Comparison of ENCODE assay signal across 18 cellular contexts in the genomic region with DNA sequence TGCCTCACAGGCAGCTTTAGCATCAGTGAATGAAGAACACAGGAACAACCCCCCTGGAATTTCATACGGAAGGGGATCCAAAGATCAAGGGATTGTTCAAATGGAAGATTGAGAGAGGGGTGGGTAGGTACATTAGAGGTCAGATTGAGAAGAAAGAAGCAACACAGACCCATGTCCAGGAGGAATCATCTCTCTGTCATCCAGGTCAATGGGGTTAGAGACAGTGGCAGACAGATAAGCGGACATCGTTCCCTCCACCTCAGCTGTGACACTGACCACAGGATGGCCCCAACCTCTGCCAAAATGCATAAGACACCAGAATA. TPM values are rescaled to one million over a fixed set of nuclear protein-coding genes. Genes with fewer than 3 reads are reported as not detected.
DNase-seq lines count a peak whose midpoint lies in the region; ATAC-seq, FAIRE-seq and TF ChIP-seq lines count a peak whose summit lies in the region.
"Had no signal": no experiment of that assay in that cellular context is flagged by ENCODE, and none has a peak within 500 bp of the region (broad histone marks: within the 10 kb centered on the region; RNA-seq: fewer than 3 reads in every experiment).

No MANE protein-coding gene starts in this region.

- H3K4me3 Mint-ChIP-seq in activated CD4-positive, alpha-beta T cell treated with anti-CD3 and anti-CD28 coated beads, Interleukin-2, amount 10 ng/mL, durations not matched to agents 24 days and 14 days = peak overlapping the region; percentile 69
- H3K4me3 Mint-ChIP-seq: CD8-positive, alpha-beta T cell had no signal

- H2AFZ ChIP-seq in HCT116 (ENCODE audit: low read depth, low read length, poor library complexity, severe bottlenecking) (no peak overlapping the region), K562 (ENCODE audit: low read depth, low read length) (no peak overlapping the region), neural cell (ENCODE audit: low read depth, low read length) (no peak overlapping the region)
- H2AFZ ChIP-seq: hepatocyte had no signal

- in situ Hi-C loops in K562 (cut with MboI) = no loop called here

- H4K20me1 ChIP-seq in HCT116 (ENCODE audit: insufficient read depth) (no peaks in the 10 kb centered on the region), K562 (replicated peaks; ENCODE audit: control insufficient read depth, insufficient read depth, low read length) (peaks cover 16% of the 10 kb centered on the region), neural cell (ENCODE audit: insufficient read depth) (no peaks in the 10 kb centered on the region)

- DNase-seq in activated CD4-positive, alpha-beta T cell treated with anti-CD3 and anti-CD28 coated beads, Interleukin-2, amount 10 ng/mL, durations not matched to agents 24 days and 14 days = no peak
- no peak for DNase-seq in activated CD4-positive, alpha-beta T cell treated with anti-CD3 and anti-CD28 coated beads, Interleukin-2, amount 50 U/mL, for 48 hours
- DNase-seq in HCT116 (ENCODE audit: low read depth, low spot score) (no peak), K562 (ENCODE audit: extremely low read depth in 1 of 4, low spot score in 3 of 4) (no peak), inferior parietal cortex (ENCODE audit: extremely low spot score) (no peak), C1 segment of cervical spinal cord (lab: John Stamatoyannopoulos, UW) (no peak)
- no peak for DNase-seq in stimulated activated CD4-positive, alpha-beta T cell treated with anti-CD3 and anti-CD28 coated beads, Interleukin-12 subunit alpha, Interleukin-12 subunit beta, amount 100 ng/mL, for 4 hours
- DNase-seq: NCI-H187 treated with DMSO at 0.1 percent for 48 hours, NCI-H526 treated with DMSO at 0.1 percent for 48 hours, SIG-M5 had no signal

- H3K9me3 Mint-ChIP-seq in activated CD4-positive, alpha-beta T cell treated with anti-CD3 and anti-CD28 coated beads, Interleukin-2, amount 10 ng/mL, durations not matched to agents 24 days and 14 days = peaks cover 6% of the 10 kb centered on the region

- H3K4me3 ChIP-seq in HCT116 (replicated peaks in 1 of 2; ENCODE audit: low read depth in 1 of 2, low read length in 2 of 2) (no peak overlapping the region), K562 (no peak overlapping the region), neural cell (ENCODE audit: low read length) (peak overlapping the region; percentile 94)
- H3K4me3 ChIP-seq: hepatocyte, tibial nerve had no signal

- H3K4me1 ChIP-seq in HCT116 (ENCODE audit: control insufficient read depth in 1 of 2, insufficient read depth in 2 of 2, low read length in 2 of 2) = peaks cover 12 to 17% of the 10 kb centered on the region in 2 experiments
- peaks cover 2 to 8% of the 10 kb centered on the region in 2 experiments; a peak in 2 of 5 replicates for H3K4me1 ChIP-seq in K562 (replicated peaks in 1 of 2; ENCODE audit: control insufficient read depth in 2 of 2, insufficient read depth in 2 of 2, low read length in 2 of 2)

- H3K36me3 ChIP-seq in HCT116 (ENCODE audit: control insufficient read depth in 1 of 2, insufficient read depth in 2 of 2, low read length in 2 of 2) (no peaks in the 10 kb centered on the region), K562 (ENCODE audit: control insufficient read depth, insufficient read depth, low read length) (no peaks in the 10 kb centered on the region), neural cell (ENCODE audit: insufficient read depth, low read length) (no peaks in the 10 kb centered on the region)
- H3K36me3 ChIP-seq: gastrocnemius medialis, tibial nerve had no signal

- FAIRE-seq in K562 (lab: Jason Lieb, UNC) = no peak
- FAIRE-seq: A204.1, GM12891, RCC 7860 had no signal

- TF ChIP-seq POLR2A in HCT116 (IDR thresholded peaks at IDR 0.05; ENCODE audit: borderline replicate concordance, extremely low read depth, insufficient read depth, insufficient read length) (no peak), K562 (conservative IDR thresholded peaks at IDR 0.05) (no peak)

- peaks cover 43% of the 10 kb centered on the region for H3K27me3 ChIP-seq in HCT116 (ENCODE audit: insufficient read depth, low read length)
- H3K27me3 ChIP-seq in K562 (ENCODE audit: control insufficient read depth in 2 of 2, insufficient read depth in 2 of 2, low read length in 2 of 2) = peaks cover under 1 to 10% of the 10 kb centered on the region in 2 experiments; a peak in 3 of 5 replicates
- H3K27me3 ChIP-seq in neural cell (ENCODE audit: insufficient read depth, low read depth, low read length) = peaks cover 41% of the 10 kb centered on the region

- no peak for TF ChIP-seq CTCF in HCT116 (IDR thresholded peaks at IDR 0.05 in 2 of 3, conservative IDR thresholded peaks at IDR 0.05 in 1 of 3; ENCODE audit: borderline replicate concordance in 1 of 3, insufficient read depth in 1 of 3, low read depth in 2 of 3, low read length in 2 of 3)
- no peak for TF ChIP-seq CTCF in K562 (IDR thresholded peaks at IDR 0.05 in 2 of 3, conservative IDR thresholded peaks at IDR 0.05 in 1 of 3; ENCODE audit: insufficient read depth in 2 of 3, low read depth in 1 of 3, low read length in 3 of 3)
- TF ChIP-seq CTCF in neural cell (IDR thresholded peaks at IDR 0.05; ENCODE audit: poor library complexity, severe bottlenecking) = no peak

- no peak for TF ChIP-seq RAD21 in HCT116 (IDR thresholded peaks at IDR 0.05; ENCODE audit: low read depth)
- TF ChIP-seq RAD21 in K562 (CRISPR knock-in tag; conservative IDR thresholded peaks at IDR 0.05 in 1 of 2, IDR thresholded peaks at IDR 0.05 in 1 of 2) = no peak
- TF ChIP-seq RAD21 in neural cell (conservative IDR thresholded peaks at IDR 0.05) = no peak

- POLR2A ChIA-PET in HCT116 (lab: Charles Lee) = no interaction called here
- POLR2A ChIA-PET in K562 (lab: Yijun Ruan, JAX) = interaction anchor here (0.5 kb wide), 1 partner anchor 260 kb away, joined by 3 read pairs; no protein-coding TSS in a partner anchor

- RAD21 ChIA-PET in HCT116 (lab: Charles Lee; ENCODE audit: low non-redundant PET in 1 of 2, low total read pairs in 2 of 2, uncharacterized antibody in 2 of 2, unreplicated experiment in 2 of 2) = no interaction called here

- H3K27ac ChIP-seq in HCT116 (ENCODE audit: low read depth, low read length) = no peak overlapping the region
- H3K27ac ChIP-seq in K562 (ENCODE audit: extremely low read depth, low read depth, low read length) = no peak overlapping the region
- peak overlapping the region; percentile 34 for H3K27ac ChIP-seq in neural cell (ENCODE audit: low read length)
- H3K27ac ChIP-seq: hepatocyte, tibial nerve had no signal

- H3K79me2 ChIP-seq in HCT116 (ENCODE audit: insufficient read depth, low read length) (no peaks in the 10 kb centered on the region), K562 (ENCODE audit: control insufficient read depth, insufficient read depth, low read length) (no peaks in the 10 kb centered on the region), neural cell (replicated peaks; ENCODE audit: insufficient read depth, low read length) (peaks cover 3% of the 10 kb centered on the region)
- H3K79me2 ChIP-seq: hepatocyte had no signal

- TF ChIP-seq EP300 in K562 (IDR thresholded peaks at IDR 0.05; ENCODE audit: low read length) = no peak
- no peak for TF ChIP-seq EP300 in neural cell (conservative IDR thresholded peaks at IDR 0.05; ENCODE audit: poor library complexity, severe bottlenecking)

- CTCF ChIA-PET in HCT116 (lab: Charles Lee) (interaction anchor here (1.2 to 1.9 kb wide), 4 partner anchors 10 to 259 kb away, joined by 3 to 15 read pairs (median 4); a partner anchor contains a TSS), K562 (lab: Yijun Ruan, JAX; ENCODE audit: low intra/inter-chr PET ratio) (interaction anchor here (0.6 to 2.2 kb wide), 4 partner anchors 10 to 413 kb away, joined by 3 to 12 read pairs (median 4); no protein-coding TSS in a partner anchor)

- no peaks in the 10 kb centered on the region for H3K36me3 Mint-ChIP-seq in activated CD4-positive, alpha-beta T cell treated with anti-CD3 and anti-CD28 coated beads, Interleukin-2, amount 10 ng/mL, durations not matched to agents 24 days and 14 days (ENCODE audit: low read depth)
- H3K36me3 Mint-ChIP-seq: CD8-positive, alpha-beta T cell had no signal

- H3K27me3 Mint-ChIP-seq in activated CD4-positive, alpha-beta T cell treated with anti-CD3 and anti-CD28 coated beads, Interleukin-2, amount 10 ng/mL, durations not matched to agents 24 days and 14 days = peaks cover 22% of the 10 kb centered on the region

- BruUV-seq in HCT116 (replicated peaks; lab: Mats Ljungman, UMichigan) (no TSS peak), K562 (replicated peaks; lab: Mats Ljungman, UMichigan) (no TSS peak)

- H3K4me2 ChIP-seq in HCT116 (ENCODE audit: low read length) (0 out of 2 replicates have a peak overlapping the region, but pooled peaks have one; percentile 70), K562 (ENCODE audit: insufficient read depth, low read length) (no peak overlapping the region), neural cell (ENCODE audit: low read length) (peak overlapping the region; percentile 2)
- H3K4me2 ChIP-seq: hepatocyte had no signal

- no peak overlapping the region for H3K9ac ChIP-seq in HCT116 (ENCODE audit: low read length)
- no peak overlapping the region for H3K9ac ChIP-seq in K562 (ENCODE audit: insufficient read depth in 1 of 2, low read depth in 2 of 2, low read length in 2 of 2)
- peak overlapping the region; percentile 97 for H3K9ac ChIP-seq in neural cell (ENCODE audit: low read length)

- H3K27ac Mint-ChIP-seq in activated CD4-positive, alpha-beta T cell treated with anti-CD3 and anti-CD28 coated beads, Interleukin-2, amount 10 ng/mL, durations not matched to agents 24 days and 14 days = peak overlapping the region; percentile 38
- H3K27ac Mint-ChIP-seq: CD8-positive, alpha-beta T cell had no signal

- H3F3A ChIP-seq in neural cell (ENCODE audit: insufficient read depth, low read length, poor library complexity, severe bottlenecking) = no peaks in the 10 kb centered on the region

- H3K9me2 ChIP-seq in HCT116 (ENCODE audit: insufficient read depth) (no peaks in the 10 kb centered on the region), neural cell (ENCODE audit: insufficient read depth, low read length) (no peaks in the 10 kb centered on the region)

- H3K9me3 ChIP-seq in HCT116 (ENCODE audit: control insufficient read depth in 1 of 2, insufficient read depth in 1 of 2, low read depth in 1 of 2, low read length in 2 of 2) (no peaks in the 10 kb centered on the region), K562 (replicated peaks; ENCODE audit: control insufficient read depth, insufficient read depth, low read depth, low read length) (no peaks in the 10 kb centered on the region), neural cell (ENCODE audit: low read length) (no peaks in the 10 kb centered on the region)
- H3K9me3 ChIP-seq: gastrocnemius medialis, tibial nerve had no signal

- intact Hi-C loops in activated CD4-positive, alpha-beta T cell treated with anti-CD3 and anti-CD28 coated beads, Interleukin-2, amount 10 ng/mL, durations not matched to agents 24 days and 14 days (cut with micrococcal nuclease) = no loop called here
- intact Hi-C loops in HCT116 (cut with micrococcal nuclease) (no loop called here), K562 (cut with micrococcal nuclease) (no loop called here)

- peaks cover 32% of the 10 kb centered on the region for H3K4me1 Mint-ChIP-seq in activated CD4-positive, alpha-beta T cell treated with anti-CD3 and anti-CD28 coated beads, Interleukin-2, amount 10 ng/mL, durations not matched to agents 24 days and 14 days

- no peak for ATAC-seq in HCT116
- no peak for ATAC-seq in K562
- ATAC-seq: CD8-positive, alpha-beta T cell had no signal

- peaks cover 6% of the 10 kb centered on the region for H3K9me1 ChIP-seq in K562 (ENCODE audit: control insufficient read depth, insufficient read depth, low read length)

- 47% methylated on average over 3 of the region's 3 CpGs for WGBS in K562 (ENCODE audit: insufficient coverage, low coverage, missing lambda C conversion rate)

RNA-seq across cellular contexts. Expression of a gene that starts 1.9 kb away (rescaled TPM):
- 0.09 TPM in 1 of 2 replicates, not detected in the other for total RNA-seq in activated CD4-positive, alpha-beta T cell treated with anti-CD3 and anti-CD28 coated beads, Interleukin-2, amount 10 ng/mL, durations not matched to agents 24 days and 14 days
- total RNA-seq in HCT116 (2021; ENCODE audit: unreplicated experiment) = not detected
- polyA plus RNA-seq in HCT116 (2012) = not detected in 2 replicates
- total RNA-seq in K562 (2011; cell fraction: chromatin; rRNA removed; ENCODE audit: low replicate concordance) = not detected in 2 replicates
- not detected in 2 replicates for total RNA-seq in K562 (2011; cell fraction: nucleolus; rRNA removed)
- total RNA-seq in K562 (2011; cell fraction: nucleoplasm; rRNA removed) = not detected in 2 replicates
- not detected in 2 replicates for total RNA-seq in K562 (2014; rRNA removed)
- not detected in 2 replicates for total RNA-seq in K562 (2014; rRNA removed; fragmentation: Illumina TruSeq; extraction: Trizol)
- not detected in 2 replicates for total RNA-seq in K562 (2015; rRNA removed; fragmentation: Illumina TruSeq; extraction: Trizol)
- not detected in 2 replicates for total RNA-seq in K562 (2021)
- polyA plus RNA-seq in K562 (2011; rRNA removed) = not detected in 2 replicates
- polyA plus RNA-seq in K562 (2011; cell fraction: cytosol; rRNA removed) = 0.01 TPM in 1 of 2 replicates, not detected in the other
- not detected in 2 replicates for polyA plus RNA-seq in K562 (2011; cell fraction: nucleus; rRNA removed)
- polyA plus RNA-seq in K562 (2012) = not detected in 2 replicates
- not detected in 2 replicates for polyA plus RNA-seq in K562 (2014; fragmentation: Illumina TruSeq; extraction: Trizol)
- polyA plus RNA-seq in K562 (2014; fragmentation: Nextera tagmentation; extraction: Ambion mirVana) = not detected
- not detected in 2 replicates for polyA plus RNA-seq in K562 (2014; rRNA removed)
- not detected in 2 replicates for polyA minus RNA-seq in K562 (2011; rRNA and poly(A)+ RNA removed)
- not detected in 2 replicates for polyA minus RNA-seq in K562 (2011; cell fraction: cytosol; rRNA and poly(A)+ RNA removed)
- polyA minus RNA-seq in K562 (2011; cell fraction: nucleus; rRNA and poly(A)+ RNA removed) = not detected in 2 replicates
- 6.7 and 10.6 TPM in 2 replicates for polyA plus RNA-seq in neural cell
- 13.4 and 21.9 TPM in 2 replicates for polyA minus RNA-seq in neural cell
- total RNA-seq: CD8-positive, alpha-beta T cell; gastrocnemius medialis; hepatocyte had no signal

RNA-seq across cellular contexts. Expression of a gene that starts 19.7 kb away (rescaled TPM):
- total RNA-seq in activated CD4-positive, alpha-beta T cell treated with anti-CD3 and anti-CD28 coated beads, Interleukin-2, amount 10 ng/mL, durations not matched to agents 24 days and 14 days = 102 TPM in 2 replicates
- total RNA-seq in HCT116 (2021; ENCODE audit: unreplicated experiment) (126 TPM), K562 (2014; rRNA removed) (135 and 148 TPM in 2 replicates), K562 (2014; rRNA removed; fragmentation: Illumina TruSeq; extraction: Trizol) (75.0 and 81.4 TPM in 2 replicates), K562 (2015; rRNA removed; fragmentation: Illumina TruSeq; extraction: Trizol) (88.3 and 91.2 TPM in 2 replicates), K562 (2021) (133 and 148 TPM in 2 replicates)
- 95.0 and 134 TPM in 2 replicates for polyA plus RNA-seq in HCT116 (2012)
- 9.4 and 12.2 TPM in 2 replicates for total RNA-seq in K562 (2011; cell fraction: chromatin; rRNA removed; ENCODE audit: low replicate concordance)
- 16.2 and 19.7 TPM in 2 replicates for total RNA-seq in K562 (2011; cell fraction: nucleolus; rRNA removed)
- 14.8 and 21.9 TPM in 2 replicates for total RNA-seq in K562 (2011; cell fraction: nucleoplasm; rRNA removed)
- polyA plus RNA-seq in K562 (2011; rRNA removed) (97.6 and 100 TPM in 2 replicates), K562 (2014; fragmentation: Illumina TruSeq; extraction: Trizol) (91.9 and 103 TPM in 2 replicates), K562 (2014; fragmentation: Nextera tagmentation; extraction: Ambion mirVana) (10 to 100 TPM; 33.0 to 43.5 TPM), K562 (2014; rRNA removed) (173 and 208 TPM in 2 replicates), neural cell (50.9 and 54.3 TPM in 2 replicates)
- 83.4 and 86.1 TPM in 2 replicates for polyA plus RNA-seq in K562 (2011; cell fraction: cytosol; rRNA removed)
- polyA plus RNA-seq in K562 (2011; cell fraction: nucleus; rRNA removed) = 50.6 and 52.0 TPM in 2 replicates
- polyA plus RNA-seq in K562 (2012) = 95.1 and 124 TPM in 2 replicates
- polyA minus RNA-seq in K562 (2011; rRNA and poly(A)+ RNA removed) = 34.7 and 39.4 TPM in 2 replicates
- polyA minus RNA-seq in K562 (2011; cell fraction: cytosol; rRNA and poly(A)+ RNA removed) = 22.9 and 23.3 TPM in 2 replicates
- polyA minus RNA-seq in K562 (2011; cell fraction: nucleus; rRNA and poly(A)+ RNA removed) = 3.2 and 6.6 TPM in 2 replicates
- 13.1 and 15.2 TPM in 2 replicates for polyA minus RNA-seq in neural cell

RNA-seq across cellular contexts. Expression of a gene that starts 47.4 kb away (rescaled TPM):
- 17.4 and 18.9 TPM in 2 replicates for total RNA-seq in activated CD4-positive, alpha-beta T cell treated with anti-CD3 and anti-CD28 coated beads, Interleukin-2, amount 10 ng/mL, durations not matched to agents 24 days and 14 days
- total RNA-seq in HCT116 (2021; ENCODE audit: unreplicated experiment) = 39.7 TPM
- polyA plus RNA-seq in HCT116 (2012) = 24.1 and 26.8 TPM in 2 replicates
- total RNA-seq in K562 (2011; cell fraction: chromatin; rRNA removed; ENCODE audit: low replicate concordance) = 80.0 and 218 TPM in 2 replicates
- 123 and 132 TPM in 2 replicates for total RNA-seq in K562 (2011; cell fraction: nucleolus; rRNA removed)
- total RNA-seq in K562 (2011; cell fraction: nucleoplasm; rRNA removed) = 120 and 128 TPM in 2 replicates
- 13.3 and 22.5 TPM in 2 replicates for total RNA-seq in K562 (2014; rRNA removed)
- total RNA-seq in K562 (2014; rRNA removed; fragmentation: Illumina TruSeq; extraction: Trizol) = 6.2 and 8.8 TPM in 2 replicates
- 14.2 and 16.1 TPM in 2 replicates for total RNA-seq in K562 (2015; rRNA removed; fragmentation: Illumina TruSeq; extraction: Trizol)
- total RNA-seq in K562 (2021) = 48.6 and 50.5 TPM in 2 replicates
- 22.0 and 35.8 TPM in 2 replicates for polyA plus RNA-seq in K562 (2011; rRNA removed)
- 24.0 and 39.3 TPM in 2 replicates for polyA plus RNA-seq in K562 (2011; cell fraction: cytosol; rRNA removed)
- 152 and 232 TPM in 2 replicates for polyA plus RNA-seq in K562 (2011; cell fraction: nucleus; rRNA removed)
- polyA plus RNA-seq in K562 (2012) = 32.6 and 39.1 TPM in 2 replicates
- polyA plus RNA-seq in K562 (2014; fragmentation: Illumina TruSeq; extraction: Trizol) = 43.1 and 47.4 TPM in 2 replicates
- 1 to 10 TPM; 2.4 to 2.5 TPM for polyA plus RNA-seq in K562 (2014; fragmentation: Nextera tagmentation; extraction: Ambion mirVana)
- 39.3 and 48.7 TPM in 2 replicates for polyA plus RNA-seq in K562 (2014; rRNA removed)
- 7.0 and 7.7 TPM in 2 replicates for polyA minus RNA-seq in K562 (2011; rRNA and poly(A)+ RNA removed)
- 19.7 and 20.7 TPM in 2 replicates for polyA minus RNA-seq in K562 (2011; cell fraction: cytosol; rRNA and poly(A)+ RNA removed)
- 19.7 and 19.9 TPM in 2 replicates for polyA minus RNA-seq in K562 (2011; cell fraction: nucleus; rRNA and poly(A)+ RNA removed)
- 1.7 and 2.2 TPM in 2 replicates for polyA plus RNA-seq in neural cell
- polyA minus RNA-seq in neural cell = 1.5 and 2.1 TPM in 2 replicates

RNA-seq across cellular contexts. Expression of a gene that starts 47.8 kb away (rescaled TPM):
- total RNA-seq in activated CD4-positive, alpha-beta T cell treated with anti-CD3 and anti-CD28 coated beads, Interleukin-2, amount 10 ng/mL, durations not matched to agents 24 days and 14 days = 16.1 and 18.3 TPM in 2 replicates
- 12.8 TPM for total RNA-seq in HCT116 (2021; ENCODE audit: unreplicated experiment)
- 5.8 and 6.5 TPM in 2 replicates for polyA plus RNA-seq in HCT116 (2012)
- total RNA-seq in K562 (2011; cell fraction: chromatin; rRNA removed; ENCODE audit: low replicate concordance) = 7.3 and 22.6 TPM in 2 replicates
- total RNA-seq in K562 (2011; cell fraction: nucleolus; rRNA removed) = 11.1 and 15.2 TPM in 2 replicates
- total RNA-seq in K562 (2011; cell fraction: nucleoplasm; rRNA removed) = 8.5 and 9.1 TPM in 2 replicates
- total RNA-seq in K562 (2014; rRNA removed) = 3.3 and 5.0 TPM in 2 replicates
- total RNA-seq in K562 (2014; rRNA removed; fragmentation: Illumina TruSeq; extraction: Trizol) = 1.3 and 1.9 TPM in 2 replicates
- total RNA-seq in K562 (2015; rRNA removed; fragmentation: Illumina TruSeq; extraction: Trizol) = 3.2 and 3.4 TPM in 2 replicates
- 4.0 and 4.2 TPM in 2 replicates for total RNA-seq in K562 (2021)
- 1.4 and 1.6 TPM in 2 replicates for polyA plus RNA-seq in K562 (2011; rRNA removed)
- 1.6 and 3.4 TPM in 2 replicates for polyA plus RNA-seq in K562 (2011; cell fraction: cytosol; rRNA removed)
- 2.8 and 5.6 TPM in 2 replicates for polyA plus RNA-seq in K562 (2011; cell fraction: nucleus; rRNA removed)
- polyA plus RNA-seq in K562 (2012) = 2.7 and 4.4 TPM in 2 replicates
- polyA plus RNA-seq in K562 (2014; fragmentation: Illumina TruSeq; extraction: Trizol) = 1.9 and 3.3 TPM in 2 replicates
- under 1 TPM; 0.17 to 0.46 TPM for polyA plus RNA-seq in K562 (2014; fragmentation: Nextera tagmentation; extraction: Ambion mirVana)
- polyA plus RNA-seq in K562 (2014; rRNA removed) = 2.4 and 2.6 TPM in 2 replicates
- polyA minus RNA-seq in K562 (2011; rRNA and poly(A)+ RNA removed) = 2.6 and 4.2 TPM in 2 replicates
- 1.3 and 4.4 TPM in 2 replicates for polyA minus RNA-seq in K562 (2011; cell fraction: cytosol; rRNA and poly(A)+ RNA removed)
- 6.1 and 6.7 TPM in 2 replicates for polyA minus RNA-seq in K562 (2011; cell fraction: nucleus; rRNA and poly(A)+ RNA removed)
- 13.3 and 16.2 TPM in 2 replicates for polyA plus RNA-seq in neural cell
- 21.4 and 26.3 TPM in 2 replicates for polyA minus RNA-seq in neural cell
